In the genomic region with DNA sequence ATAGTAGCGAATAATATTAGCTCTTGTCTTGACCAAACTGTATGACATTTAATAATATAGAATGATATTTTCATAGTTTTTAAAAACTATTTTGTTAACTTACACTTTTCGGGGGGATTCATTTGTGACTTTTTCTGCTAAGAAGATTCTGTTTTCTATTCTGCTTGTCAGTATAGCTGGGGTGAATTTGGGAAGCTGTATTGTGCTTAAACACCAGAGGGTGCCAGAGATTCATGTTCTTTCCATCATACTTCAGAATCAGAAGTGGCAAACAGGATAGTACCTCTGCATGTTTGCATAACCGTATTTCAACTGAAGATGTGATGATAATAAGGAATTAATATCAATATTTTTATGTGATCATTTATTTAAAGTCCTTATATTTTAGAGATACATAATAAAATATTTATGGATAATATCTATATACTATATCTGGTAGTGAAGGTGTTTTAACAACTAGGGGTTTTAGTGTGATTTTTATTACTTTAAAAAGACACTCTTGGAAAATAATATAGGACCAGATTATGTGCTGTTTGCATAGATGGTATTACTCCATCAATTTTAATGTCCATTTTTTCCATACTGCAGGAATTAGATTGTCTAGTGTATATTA, we compare ENCODE assay signal across 8 cellular contexts.
DNase-seq lines count a peak whose midpoint lies in the region.

No MANE protein-coding gene starts in this region.

- no peaks in the 10 kb centered on the region for H3K36me3 ChIP-seq in H7 (replicated peaks; ENCODE audit: control insufficient read depth, insufficient read depth, low read length)

- no peaks in the 10 kb centered on the region for H3K27me3 ChIP-seq in H7 (ENCODE audit: control insufficient read depth, insufficient read depth, low read length)

- DNase-seq in DMS153 treated with DMSO at 0.1 percent for 48 hours (lab: John Stamatoyannopoulos, UW; ENCODE audit: unreplicated experiment) (peak; percentile 49), DMS153 (lab: John Stamatoyannopoulos, UW) (no peak), H7 (peak; percentile 7), NCI-H1048 (lab: John Stamatoyannopoulos, UW) (peak; percentile 55), SW480 (ENCODE audit: low spot score) (peak; percentile 35), foreskin melanocyte (peak; percentile 48), renal cortical epithelial cell (ENCODE audit: low read depth) (peak; percentile 68), immature natural killer cell (no peak)

- H3K4me1 Mint-ChIP-seq in immature natural killer cell, result no peaks in the 10 kb centered on the region

- H3K36me3 Mint-ChIP-seq in immature natural killer cell, result peaks cover 0 to 4% (median 0%) of the 10 kb centered on the region in 3 donors

- no peak overlapping the region for H3K4me3 Mint-ChIP-seq in immature natural killer cell

- H3K27ac Mint-ChIP-seq in immature natural killer cell, result no peak overlapping the region

- peaks cover 0 to 4% (median 2%) of the 10 kb centered on the region in 3 donors for H3K27me3 Mint-ChIP-seq in immature natural killer cell (ENCODE audit: low read depth in 3 of 3)

- H3K4me3 ChIP-seq in H7 (ENCODE audit: insufficient read depth, low read depth, low read length), result no peak overlapping the region

- H3K9me3 Mint-ChIP-seq in immature natural killer cell, result peaks cover 0 to 2% (median 0%) of the 10 kb centered on the region in 6 donors

Comparison
In these comparisons a context has a peak if more than half of its experiments do, and no peak if none do; other contexts are left out.
1. DNase-seq: peak in DMS153 treated with DMSO at 0.1 percent for 48 hours (single experiment), H7 (single experiment), NCI-H1048 (single experiment), SW480 (single experiment), foreskin melanocyte (single experiment) and renal cortical epithelial cell (single experiment); none in DMS153 (single experiment) and immature natural killer cell (0 of 3).